18 cellular contexts compared by ENCODE assay signal in the genomic region with DNA sequence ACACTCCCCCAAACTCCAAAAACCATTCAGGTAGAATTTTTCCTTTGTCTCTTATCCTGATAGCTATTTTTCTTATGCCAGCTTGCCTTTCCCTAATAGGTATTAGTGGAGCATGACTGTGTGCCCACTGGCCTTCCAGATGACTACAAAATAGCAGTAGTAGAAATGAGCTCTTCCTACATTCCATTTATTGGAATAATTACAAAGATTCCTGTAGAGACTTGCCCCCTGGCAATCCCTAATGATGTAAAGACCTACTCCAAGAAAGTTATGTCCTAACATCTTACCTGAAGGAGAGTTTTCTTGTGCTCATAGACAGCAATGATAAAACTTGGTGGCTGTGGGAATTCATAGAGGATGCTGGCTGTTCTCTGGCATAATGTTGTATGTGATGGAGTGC.
DNase-seq lines count a peak whose midpoint lies in the region; ATAC-seq, FAIRE-seq and TF ChIP-seq lines count a peak whose summit lies in the region.
"Had no signal": no experiment of that assay in that cellular context is flagged by ENCODE, and none has a peak within 500 bp of the region (broad histone marks: within the 10 kb centered on the region; RNA-seq: fewer than 3 reads in every experiment).

No MANE protein-coding gene starts in this region.

- FAIRE-seq in keratinocyte (lab: Jason Lieb, UNC) = peak; percentile 59
- FAIRE-seq: GM12891, GM18507 had no signal

- H3K27me3 Mint-ChIP-seq in activated naive CD8-positive, alpha-beta T cell treated with anti-CD3 and anti-CD28 coated beads for 36 hours = peaks cover 4% of the 10 kb centered on the region

- H3K9me3 Mint-ChIP-seq in activated naive CD8-positive, alpha-beta T cell treated with anti-CD3 and anti-CD28 coated beads for 36 hours = no peaks in the 10 kb centered on the region
- H3K9me3 Mint-ChIP-seq: CD4-positive, alpha-beta memory T cell; GM23338; H9 had no signal

- no peaks in the 10 kb centered on the region for H3K9me1 ChIP-seq in keratinocyte (ENCODE audit: control insufficient read depth, extremely low read depth, insufficient read depth, low read length)

- H3K27ac ChIP-seq in RWPE2 (ENCODE audit: poor library complexity, severe bottlenecking) (no peak overlapping the region), keratinocyte (ENCODE audit: control insufficient read depth, insufficient read depth, low read length) (no peak overlapping the region)

- H3K27me3 ChIP-seq in RWPE2 (ENCODE audit: insufficient read depth, poor library complexity, severe bottlenecking) = no peaks in the 10 kb centered on the region
- no peaks in the 10 kb centered on the region for H3K27me3 ChIP-seq in keratinocyte (ENCODE audit: control insufficient read depth, extremely low read depth, insufficient read depth, low read length)

- H3K4me1 Mint-ChIP-seq in activated naive CD8-positive, alpha-beta T cell treated with anti-CD3 and anti-CD28 coated beads for 36 hours = no peaks in the 10 kb centered on the region
- H3K4me1 Mint-ChIP-seq: CD4-positive, alpha-beta memory T cell; GM23338; H9 had no signal

- TF ChIP-seq CTCF in RWPE2 (IDR thresholded peaks at IDR 0.05; ENCODE audit: poor library complexity, severe bottlenecking) (no peak), epithelial cell of esophagus (IDR thresholded peaks at IDR 0.05; ENCODE audit: insufficient read depth, low read depth, low read length, missing control alignments) (no peak), keratinocyte (optimal IDR thresholded peaks at IDR 0.05 in 1 of 3, IDR thresholded peaks at IDR 0.05 in 1 of 3, conservative IDR thresholded peaks at IDR 0.05 in 1 of 3; ENCODE audit: extremely low read depth in 1 of 3, insufficient read depth in 2 of 3, low read length in 3 of 3) (no peak)

- H2AFZ ChIP-seq in keratinocyte (ENCODE audit: control insufficient read depth, low read length) = no peak overlapping the region
- H2AFZ ChIP-seq: GM23338 had no signal

- H3K9me3 ChIP-seq in RWPE2 (ENCODE audit: severe bottlenecking) (no peaks in the 10 kb centered on the region), keratinocyte (ENCODE audit: control insufficient read depth, low read depth, low read length) (no peaks in the 10 kb centered on the region)

- H3K36me3 Mint-ChIP-seq in activated naive CD8-positive, alpha-beta T cell treated with anti-CD3 and anti-CD28 coated beads for 36 hours = no peaks in the 10 kb centered on the region
- H3K36me3 Mint-ChIP-seq: CD4-positive, alpha-beta memory T cell had no signal

- no peaks in the 10 kb centered on the region for H4K20me1 ChIP-seq in keratinocyte (ENCODE audit: control insufficient read depth, extremely low read depth, insufficient read depth, low read length)

- no peak overlapping the region for H3K9ac ChIP-seq in keratinocyte (ENCODE audit: control insufficient read depth, extremely low read depth, insufficient read depth, low read length)

- H3K36me3 ChIP-seq in RWPE2 (ENCODE audit: low read depth) (no peaks in the 10 kb centered on the region), keratinocyte (ENCODE audit: control insufficient read depth in 2 of 2, extremely low read depth in 1 of 2, insufficient read depth in 2 of 2, low read length in 2 of 2) (no peaks in the 10 kb centered on the region)

- no peak overlapping the region for H3K27ac Mint-ChIP-seq in activated naive CD8-positive, alpha-beta T cell treated with anti-CD3 and anti-CD28 coated beads for 36 hours
- H3K27ac Mint-ChIP-seq: CD4-positive, alpha-beta memory T cell; GM23338; H9 had no signal

- no peak overlapping the region for H3K4me3 Mint-ChIP-seq in activated naive CD8-positive, alpha-beta T cell treated with anti-CD3 and anti-CD28 coated beads for 36 hours
- H3K4me3 Mint-ChIP-seq: CD4-positive, alpha-beta memory T cell; GM23338; H9 had no signal

- no peak for DNase-seq in RWPE2 (ENCODE audit: low spot score)
- peak; percentile 85 for DNase-seq in epithelial cell of esophagus (ENCODE audit: low read depth)
- peak; percentile 38 for DNase-seq in keratinocyte (ENCODE audit: low read depth, low spot score)
- no peak for DNase-seq in activated naive CD8-positive, alpha-beta T cell treated with anti-CD3 and anti-CD28 coated beads for 36 hours
- no peak for DNase-seq in activated CD4-positive, alpha-beta T cell treated with anti-CD3 and anti-CD28 coated beads for 48 hours
- no peak for DNase-seq in globus pallidus (ENCODE audit: low spot score)
- DNase-seq: C1 segment of cervical spinal cord; Calu3; CD4-positive, alpha-beta memory T cell; COR-L47; DMS53; DMS79 treated with DMSO at 0.1 percent for 48 hours; GF-D8; H9 had no signal

- dilution Hi-C loops in keratinocyte (cut with MboI; ENCODE audit: extremely low pct_ligation_motif_present, low sequenced_read_pairs) = no loop called here

- H3K4me1 ChIP-seq in RWPE2 (ENCODE audit: insufficient read depth, poor library complexity, severe bottlenecking) (peaks cover 7% of the 10 kb centered on the region), keratinocyte (ENCODE audit: control insufficient read depth, extremely low read depth, insufficient read depth, low read length) (peaks cover 11% of the 10 kb centered on the region)

- H3K4me2 ChIP-seq in keratinocyte (ENCODE audit: control insufficient read depth, extremely low read depth, insufficient read depth, low read depth, low read length) = peak overlapping the region; percentile 7
- H3K4me2 ChIP-seq: GM23338 had no signal

- peak; percentile 60; the same call in 2 of the 3 replicates for ATAC-seq in RWPE2 (ENCODE audit: low read depth)
- ATAC-seq: GM23338, HCT116 had no signal

- H3K4me3 ChIP-seq in RWPE2 (ENCODE audit: severe bottlenecking) (no peak overlapping the region), epithelial cell of esophagus (ENCODE audit: low read length) (no peak overlapping the region), keratinocyte (ENCODE audit: control insufficient read depth in 2 of 3, extremely low read depth in 1 of 3, insufficient read depth in 2 of 3, low read depth in 1 of 3, low read length in 3 of 3) (no peak overlapping the region)
- H3K4me3 ChIP-seq: GM23338 had no signal

- no peaks in the 10 kb centered on the region for H3K79me2 ChIP-seq in keratinocyte (ENCODE audit: control insufficient read depth, insufficient read depth, low read length)

Comparison
In these comparisons a context has a peak if more than half of its experiments do, and no peak if none do; other contexts are left out.
1. DNase-seq: peak in epithelial cell of esophagus (single experiment) and keratinocyte (single experiment); none in RWPE2 (single experiment), activated naive CD8-positive, alpha-beta T cell treated with anti-CD3 and anti-CD28 coated beads for 36 hours (single experiment), activated CD4-positive, alpha-beta T cell treated with anti-CD3 and anti-CD28 coated beads for 48 hours (single experiment) and globus pallidus (single experiment).